In the genomic region with DNA sequence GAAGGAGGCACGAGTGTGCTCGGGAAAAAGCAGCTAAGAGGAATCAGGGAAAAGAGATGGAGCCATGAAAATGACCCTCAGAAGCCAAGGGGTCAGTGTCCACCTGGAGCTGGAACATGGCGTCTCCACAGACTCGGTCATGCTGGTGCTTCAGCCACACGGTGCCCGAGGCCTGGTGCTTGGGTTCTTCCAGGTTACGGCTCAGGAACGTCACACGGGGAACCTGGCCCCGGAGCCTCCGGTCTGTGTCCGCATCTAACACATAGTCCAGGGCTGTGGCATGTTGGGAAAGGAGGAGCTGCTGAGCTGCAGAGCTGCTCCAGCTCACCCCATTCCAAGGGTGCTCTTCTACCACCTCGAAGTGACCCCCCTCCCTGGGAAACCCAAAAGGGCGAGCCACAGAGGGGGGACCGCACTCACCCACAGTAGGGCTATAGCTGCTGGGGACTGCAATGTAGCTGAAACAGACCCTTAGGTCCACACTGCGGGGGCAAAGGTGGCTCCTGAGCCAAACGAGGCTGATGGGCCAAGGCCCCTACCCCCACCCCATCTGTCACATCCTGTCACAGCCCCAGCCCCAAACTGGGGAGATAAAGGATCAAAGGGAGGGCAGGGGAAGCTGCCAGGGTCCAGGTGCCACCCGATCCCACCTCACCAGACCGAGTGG, we compare ENCODE assay signal across 18 cellular contexts.
"Had no signal": no experiment of that assay in that cellular context is flagged by ENCODE, and none has a peak within 500 bp of the region (broad histone marks: within the 10 kb centered on the region; RNA-seq: fewer than 3 reads in every experiment).

No MANE protein-coding gene starts in this region.

- H3K27ac ChIP-seq: brain microvascular endothelial cell, pancreas, SK-N-MC, tibial nerve had no signal

- H3K4me1 ChIP-seq: pancreas had no signal

- DNase-seq: activated CD4-positive, alpha-beta T cell treated with anti-CD3 and anti-CD28 coated beads for 1 hour; activated CD4-positive, alpha-beta T cell treated with anti-CD3 and anti-CD28 coated beads, Interleukin-2, amount 50 U/mL, for 4 hours; activated effector memory CD4-positive, alpha-beta T cell treated with Interleukin-2 at 50 U/mL for 16 hours; activated T-cell treated with anti-CD3 and anti-CD28 coated beads, Interleukin-2, amount 50 U/mL, for 4 hours; brain microvascular endothelial cell; effector memory CD4-positive, alpha-beta T cell; foreskin fibroblast; glutamatergic neuron; kidney glomerular epithelial cell; midbrain; stimulated activated CD4-positive, alpha-beta T cell treated with anti-CD3 and anti-CD28 coated beads, Interleukin-4, amount 100 ng/mL, for 1 hour; stimulated activated naive CD4-positive, alpha-beta T cell had no signal

- H3K9me3 ChIP-seq: pancreas, tibial nerve had no signal

- H3K27ac Mint-ChIP-seq: activated naive CD8-positive, alpha-beta T cell; dendritic cell treated with granulocyte-macrophage colony-stimulating factor and Interleukin-4, amounts not matched to agents 40 ng/mL and 50 ng/mL, for 4 days had no signal

- H3K4me3 ChIP-seq: lung, pancreas, SK-N-MC, tibial nerve had no signal

- H3K36me3 Mint-ChIP-seq: activated naive CD8-positive, alpha-beta T cell had no signal

- H3K4me3 Mint-ChIP-seq: activated naive CD8-positive, alpha-beta T cell; activated T-cell treated with anti-CD3 and anti-CD28 coated beads, Interleukin-2, amount 50 U/mL, for 4 hours; dendritic cell treated with granulocyte-macrophage colony-stimulating factor and Interleukin-4, amounts not matched to agents 40 ng/mL and 50 ng/mL, for 4 days had no signal

- H3K9me3 Mint-ChIP-seq: activated T-cell treated with anti-CD3 and anti-CD28 coated beads, Interleukin-2, amount 50 U/mL, for 4 hours; dendritic cell treated with granulocyte-macrophage colony-stimulating factor and Interleukin-4, amounts not matched to agents 40 ng/mL and 50 ng/mL, for 4 days had no signal

- H3K27me3 Mint-ChIP-seq: activated naive CD8-positive, alpha-beta T cell had no signal

- H3K36me3 ChIP-seq: brain microvascular endothelial cell, pancreas had no signal

- H3K27me3 ChIP-seq: brain microvascular endothelial cell, pancreas, tibial nerve had no signal

- ATAC-seq: activated T-cell treated with anti-CD3 and anti-CD28 coated beads, Interleukin-2, amount 50 U/mL, for 4 hours; pancreas had no signal

- FAIRE-seq: pancreas had no signal
